1 cellular context compared by ENCODE assay signal in the genomic region with DNA sequence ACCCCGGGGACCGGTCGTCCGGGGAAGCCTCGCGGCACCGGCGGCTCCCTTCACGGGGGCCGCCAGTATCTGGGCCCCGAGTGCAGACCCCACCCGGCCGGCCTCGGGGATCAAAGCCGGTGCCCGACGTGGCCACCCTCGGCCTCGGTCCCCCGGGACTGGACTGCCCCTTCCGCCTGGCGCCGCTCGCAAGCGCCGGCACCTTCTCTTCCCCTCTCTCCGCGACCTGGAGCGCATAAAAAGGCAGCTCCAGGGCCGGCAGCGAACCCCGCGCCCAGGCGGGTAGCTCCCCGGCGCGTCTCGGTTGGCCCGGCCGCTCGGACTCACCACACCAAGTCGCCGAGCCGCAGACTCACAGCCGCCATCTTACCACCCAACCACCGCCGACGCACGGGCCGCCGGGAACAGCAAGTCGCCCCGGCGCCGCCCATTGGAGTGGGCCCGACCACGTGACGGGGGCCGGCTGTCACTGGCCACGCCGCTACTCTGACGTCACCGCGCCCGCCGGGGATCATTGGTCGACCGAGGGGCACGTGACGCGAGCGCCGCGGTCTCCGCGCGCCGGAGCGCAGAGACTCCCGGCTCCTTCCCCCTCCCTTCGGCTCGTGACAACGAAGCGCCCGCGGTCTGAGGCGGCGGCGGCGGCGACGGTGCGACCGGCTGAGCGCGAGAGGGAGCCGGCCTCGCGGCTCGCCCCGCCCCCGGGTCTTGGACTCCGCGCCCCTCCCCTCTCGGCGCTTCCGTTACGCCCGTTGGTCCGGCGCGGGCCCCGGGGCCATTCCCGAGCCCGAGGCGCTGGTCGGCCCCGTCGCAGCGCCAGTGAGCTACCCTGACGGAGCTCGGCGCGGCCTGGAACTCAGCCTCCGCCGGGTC.
TF ChIP-seq lines count a peak whose summit lies in the region.

A gene (minus strand): TSS at position 388 of the 873 bp plus-strand sequence. CDS start 23 bp downstream, at position 365.
A gene with protein sequence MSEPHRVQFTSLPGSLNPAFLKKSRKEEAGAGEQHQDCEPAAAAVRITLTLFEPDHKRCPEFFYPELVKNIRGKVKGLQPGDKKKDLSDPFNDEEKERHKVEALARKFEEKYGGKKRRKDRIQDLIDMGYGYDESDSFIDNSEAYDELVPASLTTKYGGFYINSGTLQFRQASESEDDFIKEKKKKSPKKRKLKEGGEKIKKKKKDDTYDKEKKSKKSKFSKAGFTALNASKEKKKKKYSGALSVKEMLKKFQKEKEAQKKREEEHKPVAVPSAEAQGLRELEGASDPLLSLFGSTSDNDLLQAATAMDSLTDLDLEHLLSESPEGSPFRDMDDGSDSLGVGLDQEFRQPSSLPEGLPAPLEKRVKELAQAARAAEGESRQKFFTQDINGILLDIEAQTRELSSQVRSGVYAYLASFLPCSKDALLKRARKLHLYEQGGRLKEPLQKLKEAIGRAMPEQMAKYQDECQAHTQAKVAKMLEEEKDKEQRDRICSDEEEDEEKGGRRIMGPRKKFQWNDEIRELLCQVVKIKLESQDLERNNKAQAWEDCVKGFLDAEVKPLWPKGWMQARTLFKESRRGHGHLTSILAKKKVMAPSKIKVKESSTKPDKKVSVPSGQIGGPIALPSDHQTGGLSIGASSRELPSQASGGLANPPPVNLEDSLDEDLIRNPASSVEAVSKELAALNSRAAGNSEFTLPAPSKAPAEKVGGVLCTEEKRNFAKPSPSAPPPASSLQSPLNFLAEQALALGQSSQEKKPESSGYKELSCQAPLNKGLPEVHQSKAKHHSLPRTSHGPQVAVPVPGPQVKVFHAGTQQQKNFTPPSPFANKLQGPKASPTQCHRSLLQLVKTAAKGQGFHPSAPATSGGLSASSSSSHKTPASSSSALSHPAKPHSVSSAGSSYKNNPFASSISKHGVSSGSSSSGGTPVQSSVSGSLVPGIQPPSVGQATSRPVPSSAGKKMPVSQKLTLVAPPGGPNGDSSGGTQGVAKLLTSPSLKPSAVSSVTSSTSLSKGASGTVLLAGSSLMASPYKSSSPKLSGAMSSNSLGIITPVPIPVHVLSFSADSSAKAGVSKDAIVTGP (N-terminal part only) (plus strand): TSS at position 581 of the 873 bp plus-strand sequence. CDS start 5,437 bp downstream, outside the sequence.

TF ChIP-seq in HepG2, 621 proteins besides CTCF, POLR2A, EP300 and RAD21 (continued from another document and continues in another):
- TF ChIP-seq, protein P1, sequence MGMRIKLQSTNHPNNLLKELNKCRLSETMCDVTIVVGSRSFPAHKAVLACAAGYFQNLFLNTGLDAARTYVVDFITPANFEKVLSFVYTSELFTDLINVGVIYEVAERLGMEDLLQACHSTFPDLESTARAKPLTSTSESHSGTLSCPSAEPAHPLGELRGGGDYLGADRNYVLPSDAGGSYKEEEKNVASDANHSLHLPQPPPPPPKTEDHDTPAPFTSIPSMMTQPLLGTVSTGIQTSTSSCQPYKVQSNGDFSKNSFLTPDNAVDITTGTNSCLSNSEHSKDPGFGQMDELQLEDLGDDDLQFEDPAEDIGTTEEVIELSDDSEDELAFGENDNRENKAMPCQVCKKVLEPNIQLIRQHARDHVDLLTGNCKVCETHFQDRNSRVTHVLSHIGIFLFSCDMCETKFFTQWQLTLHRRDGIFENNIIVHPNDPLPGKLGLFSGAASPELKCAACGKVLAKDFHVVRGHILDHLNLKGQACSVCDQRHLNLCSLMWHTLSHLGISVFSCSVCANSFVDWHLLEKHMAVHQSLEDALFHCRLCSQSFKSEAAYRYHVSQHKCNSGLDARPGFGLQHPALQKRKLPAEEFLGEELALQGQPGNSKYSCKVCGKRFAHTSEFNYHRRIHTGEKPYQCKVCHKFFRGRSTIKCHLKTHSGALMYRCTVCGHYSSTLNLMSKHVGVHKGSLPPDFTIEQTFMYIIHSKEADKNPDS (CRISPR knock-in tag; IDR thresholded peaks at IDR 0.05), result no peak
- no peak for TF ChIP-seq CEBPB (IDR thresholded peaks at IDR 0.05; ENCODE audit: borderline replicate concordance, low read depth, low read length)
- TF ChIP-seq ZNF746 (CRISPR knock-in tag; IDR thresholded peaks at IDR 0.05), result no peak
- TF ChIP-seq, protein P2, sequence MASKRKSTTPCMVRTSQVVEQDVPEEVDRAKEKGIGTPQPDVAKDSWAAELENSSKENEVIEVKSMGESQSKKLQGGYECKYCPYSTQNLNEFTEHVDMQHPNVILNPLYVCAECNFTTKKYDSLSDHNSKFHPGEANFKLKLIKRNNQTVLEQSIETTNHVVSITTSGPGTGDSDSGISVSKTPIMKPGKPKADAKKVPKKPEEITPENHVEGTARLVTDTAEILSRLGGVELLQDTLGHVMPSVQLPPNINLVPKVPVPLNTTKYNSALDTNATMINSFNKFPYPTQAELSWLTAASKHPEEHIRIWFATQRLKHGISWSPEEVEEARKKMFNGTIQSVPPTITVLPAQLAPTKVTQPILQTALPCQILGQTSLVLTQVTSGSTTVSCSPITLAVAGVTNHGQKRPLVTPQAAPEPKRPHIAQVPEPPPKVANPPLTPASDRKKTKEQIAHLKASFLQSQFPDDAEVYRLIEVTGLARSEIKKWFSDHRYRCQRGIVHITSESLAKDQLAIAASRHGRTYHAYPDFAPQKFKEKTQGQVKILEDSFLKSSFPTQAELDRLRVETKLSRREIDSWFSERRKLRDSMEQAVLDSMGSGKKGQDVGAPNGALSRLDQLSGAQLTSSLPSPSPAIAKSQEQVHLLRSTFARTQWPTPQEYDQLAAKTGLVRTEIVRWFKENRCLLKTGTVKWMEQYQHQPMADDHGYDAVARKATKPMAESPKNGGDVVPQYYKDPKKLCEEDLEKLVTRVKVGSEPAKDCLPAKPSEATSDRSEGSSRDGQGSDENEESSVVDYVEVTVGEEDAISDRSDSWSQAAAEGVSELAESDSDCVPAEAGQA (IDR thresholded peaks at IDR 0.05; ENCODE audit: low read depth), result peak; percentile 56; the same call in 1 of the 2 replicates
- TF ChIP-seq, protein P2 (CRISPR knock-in tag; IDR thresholded peaks at IDR 0.05; ENCODE audit: borderline replicate concordance), result no peak; the same call in 1 of the 2 replicates
- no peak for TF ChIP-seq GABPA (IDR thresholded peaks at IDR 0.05; ENCODE audit: low read depth, low read length)
- TF ChIP-seq GABPA (CRISPR knock-in tag; IDR thresholded peaks at IDR 0.05; ENCODE audit: low read depth), result no peak
- TF ChIP-seq ZNF496 (CRISPR knock-in tag; IDR thresholded peaks at IDR 0.05; ENCODE audit: insufficient replicate concordance), result no peak
- TF ChIP-seq SRSF9 (IDR thresholded peaks at IDR 0.05; ENCODE audit: borderline replicate concordance, insufficient read depth, low read depth, low read length, poor library complexity, severe bottlenecking), result no peak
- peak; percentile 77; the same call in 1 of the 2 replicates for TF ChIP-seq SIN3A (IDR thresholded peaks at IDR 0.05; ENCODE audit: borderline replicate concordance, low read depth, low read length)
- TF ChIP-seq ATF1 (CRISPR knock-in tag; IDR thresholded peaks at IDR 0.05), result no peak
- no peak for TF ChIP-seq THYN1 (CRISPR knock-in tag; IDR thresholded peaks at IDR 0.05; ENCODE audit: borderline replicate concordance, low read depth)
- TF ChIP-seq NONO (IDR thresholded peaks at IDR 0.05), result no peak
- TF ChIP-seq NONO (CRISPR knock-in tag; conservative IDR thresholded peaks at IDR 0.05), result 0 out of 2 replicates have a peak, but pooled peaks have one; percentile 54
- no peak for TF ChIP-seq NR3C1 (CRISPR knock-in tag; IDR thresholded peaks at IDR 0.05)
- TF ChIP-seq ZBTB42 (CRISPR knock-in tag; IDR thresholded peaks at IDR 0.05), result no peak
- TF ChIP-seq GLI4 (CRISPR knock-in tag; IDR thresholded peaks at IDR 0.05; ENCODE audit: borderline replicate concordance), result no peak
- TF ChIP-seq, protein P3, sequence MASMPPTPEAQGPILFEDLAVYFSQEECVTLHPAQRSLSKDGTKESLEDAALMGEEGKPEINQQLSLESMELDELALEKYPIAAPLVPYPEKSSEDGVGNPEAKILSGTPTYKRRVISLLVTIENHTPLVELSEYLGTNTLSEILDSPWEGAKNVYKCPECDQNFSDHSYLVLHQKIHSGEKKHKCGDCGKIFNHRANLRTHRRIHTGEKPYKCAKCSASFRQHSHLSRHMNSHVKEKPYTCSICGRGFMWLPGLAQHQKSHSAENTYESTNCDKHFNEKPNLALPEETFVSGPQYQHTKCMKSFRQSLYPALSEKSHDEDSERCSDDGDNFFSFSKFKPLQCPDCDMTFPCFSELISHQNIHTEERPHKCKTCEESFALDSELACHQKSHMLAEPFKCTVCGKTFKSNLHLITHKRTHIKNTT (CRISPR knock-in tag; IDR thresholded peaks at IDR 0.05), result no peak
- TF ChIP-seq CENPT (CRISPR knock-in tag; IDR thresholded peaks at IDR 0.05; ENCODE audit: low read depth), result no peak
- TF ChIP-seq MAFG (CRISPR knock-in tag; IDR thresholded peaks at IDR 0.05), result no peak
- no peak for TF ChIP-seq TBL1XR1 (IDR thresholded peaks at IDR 0.05; ENCODE audit: borderline replicate concordance, low read length, partially characterized antibody)
- no peak for TF ChIP-seq MIER2 (CRISPR knock-in tag; IDR thresholded peaks at IDR 0.05)
- peak; percentile 11; the same call in 1 of the 2 replicates for TF ChIP-seq ZNF816 (CRISPR knock-in tag; IDR thresholded peaks at IDR 0.05; ENCODE audit: borderline replicate concordance)
- no peak for TF ChIP-seq ZNF484 (CRISPR knock-in tag; IDR thresholded peaks at IDR 0.05; ENCODE audit: borderline replicate concordance, low read depth)
- TF ChIP-seq ZNF180 (CRISPR knock-in tag; IDR thresholded peaks at IDR 0.05; ENCODE audit: borderline replicate concordance, low read depth), result no peak
- no peak for TF ChIP-seq U2AF2 (IDR thresholded peaks at IDR 0.05; ENCODE audit: low read depth, low read length)
- TF ChIP-seq, protein P4, sequence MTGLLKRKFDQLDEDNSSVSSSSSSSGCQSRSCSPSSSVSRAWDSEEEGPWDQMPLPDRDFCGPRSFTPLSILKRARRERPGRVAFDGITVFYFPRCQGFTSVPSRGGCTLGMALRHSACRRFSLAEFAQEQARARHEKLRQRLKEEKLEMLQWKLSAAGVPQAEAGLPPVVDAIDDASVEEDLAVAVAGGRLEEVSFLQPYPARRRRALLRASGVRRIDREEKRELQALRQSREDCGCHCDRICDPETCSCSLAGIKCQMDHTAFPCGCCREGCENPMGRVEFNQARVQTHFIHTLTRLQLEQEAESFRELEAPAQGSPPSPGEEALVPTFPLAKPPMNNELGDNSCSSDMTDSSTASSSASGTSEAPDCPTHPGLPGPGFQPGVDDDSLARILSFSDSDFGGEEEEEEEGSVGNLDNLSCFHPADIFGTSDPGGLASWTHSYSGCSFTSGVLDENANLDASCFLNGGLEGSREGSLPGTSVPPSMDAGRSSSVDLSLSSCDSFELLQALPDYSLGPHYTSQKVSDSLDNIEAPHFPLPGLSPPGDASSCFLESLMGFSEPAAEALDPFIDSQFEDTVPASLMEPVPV (CRISPR knock-in tag; IDR thresholded peaks at IDR 0.05), result peak; percentile 77
- TF ChIP-seq, protein P5, sequence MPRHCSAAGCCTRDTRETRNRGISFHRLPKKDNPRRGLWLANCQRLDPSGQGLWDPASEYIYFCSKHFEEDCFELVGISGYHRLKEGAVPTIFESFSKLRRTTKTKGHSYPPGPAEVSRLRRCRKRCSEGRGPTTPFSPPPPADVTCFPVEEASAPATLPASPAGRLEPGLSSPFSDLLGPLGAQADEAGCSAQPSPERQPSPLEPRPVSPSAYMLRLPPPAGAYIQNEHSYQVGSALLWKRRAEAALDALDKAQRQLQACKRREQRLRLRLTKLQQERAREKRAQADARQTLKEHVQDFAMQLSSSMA (CRISPR knock-in tag; IDR thresholded peaks at IDR 0.05), result no peak
- TF ChIP-seq, protein P6, sequence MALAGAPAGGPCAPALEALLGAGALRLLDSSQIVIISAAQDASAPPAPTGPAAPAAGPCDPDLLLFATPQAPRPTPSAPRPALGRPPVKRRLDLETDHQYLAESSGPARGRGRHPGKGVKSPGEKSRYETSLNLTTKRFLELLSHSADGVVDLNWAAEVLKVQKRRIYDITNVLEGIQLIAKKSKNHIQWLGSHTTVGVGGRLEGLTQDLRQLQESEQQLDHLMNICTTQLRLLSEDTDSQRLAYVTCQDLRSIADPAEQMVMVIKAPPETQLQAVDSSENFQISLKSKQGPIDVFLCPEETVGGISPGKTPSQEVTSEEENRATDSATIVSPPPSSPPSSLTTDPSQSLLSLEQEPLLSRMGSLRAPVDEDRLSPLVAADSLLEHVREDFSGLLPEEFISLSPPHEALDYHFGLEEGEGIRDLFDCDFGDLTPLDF (CRISPR knock-in tag; IDR thresholded peaks at IDR 0.05), result no peak
- TF ChIP-seq, protein P7, sequence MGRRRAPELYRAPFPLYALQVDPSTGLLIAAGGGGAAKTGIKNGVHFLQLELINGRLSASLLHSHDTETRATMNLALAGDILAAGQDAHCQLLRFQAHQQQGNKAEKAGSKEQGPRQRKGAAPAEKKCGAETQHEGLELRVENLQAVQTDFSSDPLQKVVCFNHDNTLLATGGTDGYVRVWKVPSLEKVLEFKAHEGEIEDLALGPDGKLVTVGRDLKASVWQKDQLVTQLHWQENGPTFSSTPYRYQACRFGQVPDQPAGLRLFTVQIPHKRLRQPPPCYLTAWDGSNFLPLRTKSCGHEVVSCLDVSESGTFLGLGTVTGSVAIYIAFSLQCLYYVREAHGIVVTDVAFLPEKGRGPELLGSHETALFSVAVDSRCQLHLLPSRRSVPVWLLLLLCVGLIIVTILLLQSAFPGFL (CRISPR knock-in tag; IDR thresholded peaks at IDR 0.05), result no peak
- TF ChIP-seq SP1 (IDR thresholded peaks at IDR 0.05), result no peak
- TF ChIP-seq SP1 (CRISPR knock-in tag; IDR thresholded peaks at IDR 0.05), result peak; percentile 61
- TF ChIP-seq KLF9 (CRISPR knock-in tag; IDR thresholded peaks at IDR 0.05; ENCODE audit: low read depth), result no peak
- no peak for TF ChIP-seq SCMH1 (CRISPR knock-in tag; IDR thresholded peaks at IDR 0.05; ENCODE audit: borderline replicate concordance)
- no peak for TF ChIP-seq ATRX (CRISPR knock-in tag; IDR thresholded peaks at IDR 0.05; ENCODE audit: borderline replicate concordance)
- no peak for TF ChIP-seq SRSF1 (optimal IDR thresholded peaks at IDR 0.05; ENCODE audit: low read depth, low read length)
- TF ChIP-seq NFKB2 (CRISPR knock-in tag; IDR thresholded peaks at IDR 0.05; ENCODE audit: borderline replicate concordance), result peak; percentile 51; the same call in 1 of the 2 replicates
- TF ChIP-seq ZBTB7A (CRISPR knock-in tag; IDR thresholded peaks at IDR 0.05), result no peak
- peak; percentile 61; the same call in 1 of the 2 replicates for TF ChIP-seq KMT2B (CRISPR knock-in tag; IDR thresholded peaks at IDR 0.05)
